In the genomic region with DNA sequence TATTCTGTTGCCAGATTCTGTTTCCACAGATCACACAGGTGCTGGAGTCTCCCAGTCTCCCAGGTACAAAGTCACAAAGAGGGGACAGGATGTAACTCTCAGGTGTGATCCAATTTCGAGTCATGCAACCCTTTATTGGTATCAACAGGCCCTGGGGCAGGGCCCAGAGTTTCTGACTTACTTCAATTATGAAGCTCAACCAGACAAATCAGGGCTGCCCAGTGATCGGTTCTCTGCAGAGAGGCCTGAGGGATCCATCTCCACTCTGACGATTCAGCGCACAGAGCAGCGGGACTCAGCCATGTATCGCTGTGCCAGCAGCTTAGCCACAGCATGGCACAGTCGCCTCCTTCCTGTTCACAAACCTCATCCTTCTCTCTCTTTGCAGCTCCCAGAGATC, we compare ENCODE assay signal across 18 cellular contexts.
"Had no signal": no experiment of that assay in that cellular context is flagged by ENCODE, and none has a peak within 500 bp of the region (broad histone marks: within the 10 kb centered on the region; RNA-seq: fewer than 3 reads in every experiment).

No MANE protein-coding gene starts in this region.

- H3K9me3 Mint-ChIP-seq: activated B cell treated with CpG ODN at 0.5 μM for 24 hours; activated CD4-positive, alpha-beta T cell treated with anti-CD3 and anti-CD28 coated beads, Interleukin-2, amount 10 ng/mL, durations not matched to agents 24 days and 14 days; activated naive CD8-positive, alpha-beta T cell treated with anti-CD3 and anti-CD28 coated beads, Interleukin-2, amount 10 ng/mL, durations not matched to agents 7 days and 5 days; endodermal cell had no signal

- H3K27ac ChIP-seq: cardiac muscle cell, epithelial cell of prostate, heart left ventricle, right lobe of liver, SJSA1, skin epidermis, upper lobe of left lung had no signal

- H3K36me3 Mint-ChIP-seq: activated naive CD8-positive, alpha-beta T cell treated with anti-CD3 and anti-CD28 coated beads, Interleukin-2, amount 10 ng/mL, durations not matched to agents 7 days and 5 days had no signal

- H3K27me3 Mint-ChIP-seq: activated naive CD8-positive, alpha-beta T cell treated with anti-CD3 and anti-CD28 coated beads, Interleukin-2, amount 10 ng/mL, durations not matched to agents 7 days and 5 days had no signal

- H3K4me3 Mint-ChIP-seq: activated B cell treated with CpG ODN at 0.5 μM for 24 hours; activated CD4-positive, alpha-beta T cell treated with anti-CD3 and anti-CD28 coated beads, Interleukin-2, amount 10 ng/mL, durations not matched to agents 24 days and 14 days; activated naive CD8-positive, alpha-beta T cell treated with anti-CD3 and anti-CD28 coated beads, Interleukin-2, amount 10 ng/mL, durations not matched to agents 7 days and 5 days; endodermal cell; T-helper 17 cell had no signal

- DNase-seq: activated B cell treated with CpG ODN at 0.5 μM for 24 hours; activated CD4-positive, alpha-beta T cell treated with anti-CD3 and anti-CD28 coated beads, Interleukin-2, amount 10 ng/mL, durations not matched to agents 24 days and 14 days; activated gamma-delta T cell treated with Interleukin-2 at 50 U/mL for 16 hours; activated naive CD8-positive, alpha-beta T cell treated with anti-CD3 and anti-CD28 coated beads, Interleukin-2, amount 10 ng/mL, durations not matched to agents 7 days and 5 days; amygdala; cortex of kidney; endodermal cell; heart left ventricle; left colon; mesenchymal stem cell; nucleus accumbens; right lobe of liver; T-helper 17 cell; upper lobe of left lung had no signal

- H3K4me1 Mint-ChIP-seq: activated B cell treated with CpG ODN at 0.5 μM for 24 hours had no signal

- H3K27me3 ChIP-seq: cardiac muscle cell, right lobe of liver, upper lobe of left lung had no signal

- H3K4me1 ChIP-seq: right lobe of liver, SJSA1 had no signal

- H3K9me3 ChIP-seq: heart left ventricle, right lobe of liver, SJSA1, upper lobe of left lung had no signal

- ATAC-seq: heart left ventricle, left colon, right lobe of liver, T-helper 17 cell had no signal

- H3K27ac Mint-ChIP-seq: activated B cell treated with CpG ODN at 0.5 μM for 24 hours; activated CD4-positive, alpha-beta T cell treated with anti-CD3 and anti-CD28 coated beads, Interleukin-2, amount 10 ng/mL, durations not matched to agents 24 days and 14 days; activated naive CD8-positive, alpha-beta T cell treated with anti-CD3 and anti-CD28 coated beads, Interleukin-2, amount 10 ng/mL, durations not matched to agents 7 days and 5 days; endodermal cell; T-helper 17 cell had no signal
